11 cellular contexts compared by ENCODE assay signal in genomic region chr20:43736588-43737091, GRCh38. TPM values are rescaled to one million over a fixed set of nuclear protein-coding genes. Genes with fewer than 3 reads are reported as not detected.
DNase-seq lines count a peak whose midpoint lies in the region; ATAC-seq and TF ChIP-seq lines count a peak whose summit lies in the region.
"Had no signal": no experiment of that assay in that cellular context is flagged by ENCODE, and none has a peak within 500 bp of the region (broad histone marks: within the 10 kb centered on the region; RNA-seq: fewer than 3 reads in every experiment).

No MANE protein-coding gene starts in this region.

- H3K79me2 ChIP-seq in H9 (ENCODE audit: insufficient read depth, low read length) = no peaks in the 10 kb centered on the region

- H3T11ph ChIP-seq in H9 (ENCODE audit: low read length) = no peak overlapping the region

- no peaks in the 10 kb centered on the region for H4K20me1 ChIP-seq in H9 (ENCODE audit: control insufficient read depth, insufficient read depth, insufficient read length)

- H3K27ac ChIP-seq in H9 (ENCODE audit: insufficient read length, low read depth, low read length) (no peak overlapping the region), breast epithelium (no peak overlapping the region)
- H3K27ac ChIP-seq: testis had no signal

- no peak overlapping the region for H4K91ac ChIP-seq in H9 (ENCODE audit: insufficient read length, low read depth, low read length)

- H3K56ac ChIP-seq in H9 (ENCODE audit: insufficient read length, low read depth, low read length) = no peak overlapping the region

- no CpG with 5 or more reads among the region's 1 CpG for WGBS in H9 (ENCODE audit: extremely low coverage, insufficient read length, low lambda C conversion rate)

- no peaks in the 10 kb centered on the region for H3K9me3 Mint-ChIP-seq in T-helper 1 cell treated with Interleukin-12 subunit alpha and Interleukin-12 subunit beta and Interleukin-4 antibody, amounts not matched to agents 30 μg/mL and 1 μg/mL, for 36 hours
- no peaks in the 10 kb centered on the region for H3K9me3 Mint-ChIP-seq in natural killer cell
- no peaks in the 10 kb centered on the region for H3K9me3 Mint-ChIP-seq in H9

- ATAC-seq in HG02884 (IDR thresholded peaks at IDR 0.05; ENCODE audit: unreplicated experiment) (peak; percentile 84), natural killer cell (peak; percentile 57 to 80 (median 78))

- no peak for TF ChIP-seq POLR2A in breast epithelium (IDR thresholded peaks at IDR 0.05)

- no peak overlapping the region for H3K18ac ChIP-seq in H9 (ENCODE audit: insufficient read length, low read depth, low read length)

- H3K4me1 ChIP-seq in H9 (ENCODE audit: insufficient read depth, low read length) (no peaks in the 10 kb centered on the region; the same call in 1 of the 2 replicates), breast epithelium (no peaks in the 10 kb centered on the region)
- H3K4me1 ChIP-seq: testis had no signal

- H3K4me3 ChIP-seq in breast epithelium = no peak overlapping the region
- H3K4me3 ChIP-seq: testis had no signal

- no peak overlapping the region for H2BK5ac ChIP-seq in H9 (ENCODE audit: insufficient read length, low read length)

- H3K4me1 Mint-ChIP-seq in T-helper 1 cell treated with Interleukin-12 subunit alpha and Interleukin-12 subunit beta and Interleukin-4 antibody, amounts not matched to agents 30 μg/mL and 1 μg/mL, for 36 hours (ENCODE audit: low read depth) = peaks cover 28% of the 10 kb centered on the region
- H3K4me1 Mint-ChIP-seq in natural killer cell (peaks cover 7 to 9% of the 10 kb centered on the region in 2 donors), H9 (peaks cover 11 to 17% of the 10 kb centered on the region in 2 experiments)

- H2BK120ac ChIP-seq in H9 (ENCODE audit: low read depth, low read length, poor library complexity, severe bottlenecking) = no peak overlapping the region

- peak overlapping the region; percentile 64 for H3K27ac Mint-ChIP-seq in T-helper 1 cell treated with Interleukin-12 subunit alpha and Interleukin-12 subunit beta and Interleukin-4 antibody, amounts not matched to agents 30 μg/mL and 1 μg/mL, for 36 hours
- H3K27ac Mint-ChIP-seq in natural killer cell = peak overlapping the region in 1 of 2 donors; percentile 45
- H3K27ac Mint-ChIP-seq in H9 = peak overlapping the region in 1 of 3 experiments; percentile 25; a peak in 1 of 7 replicates

- H2AFZ ChIP-seq in H9 (ENCODE audit: low read length) = no peak overlapping the region

- intact Hi-C loops in natural killer cell (cut with micrococcal nuclease) = no loop called here
- intact Hi-C loops in breast epithelium (cut with DNase I; ENCODE audit: low total_unique reads) = loop anchor here (2.0 kb wide), 1 partner anchor 42 kb away; no protein-coding TSS in a partner anchor

- H4K8ac ChIP-seq in H9 (replicated peaks; ENCODE audit: insufficient read length, low read depth, low read length) = no peak overlapping the region

- H3K9me3 ChIP-seq in H9 (ENCODE audit: control insufficient read depth, low read depth, low read length) (no peaks in the 10 kb centered on the region), breast epithelium (no peaks in the 10 kb centered on the region)
- H3K9me3 ChIP-seq: testis had no signal

- H3K14ac ChIP-seq in H9 (ENCODE audit: insufficient read depth, low read length) = no peak overlapping the region

- no peaks in the 10 kb centered on the region for H3K27me3 ChIP-seq in H9 (ENCODE audit: insufficient read depth, low read length)
- peaks cover 0 to 3% of the 10 kb centered on the region in 2 donors for H3K27me3 ChIP-seq in breast epithelium
- H3K27me3 ChIP-seq: testis had no signal

- no peaks in the 10 kb centered on the region for H3K36me3 Mint-ChIP-seq in T-helper 1 cell treated with Interleukin-12 subunit alpha and Interleukin-12 subunit beta and Interleukin-4 antibody, amounts not matched to agents 30 μg/mL and 1 μg/mL, for 36 hours (ENCODE audit: low read depth)
- H3K36me3 Mint-ChIP-seq in natural killer cell = no peaks in the 10 kb centered on the region
- no peaks in the 10 kb centered on the region for H3K36me3 Mint-ChIP-seq in H9 (ENCODE audit: insufficient read depth in 1 of 3, low read depth in 3 of 3)

- H3K36me3 ChIP-seq in breast epithelium = no peaks in the 10 kb centered on the region

- H3K23ac ChIP-seq in H9 (ENCODE audit: insufficient read length, low read depth, low read length) = no peak overlapping the region

- DNase-seq in NCI-H2029 (lab: John Stamatoyannopoulos, UW) (peak; percentile 43), NCI-H2029 treated with DMSO at 0.1 percent for 48 hours (lab: John Stamatoyannopoulos, UW) (no peak), natural killer cell (no peak), dedifferentiated amniotic fluid mesenchymal stem cell (ENCODE audit: extremely low spot score) (no peak), H9 (no peak), breast epithelium (ENCODE audit: low spot score in 2 of 2) (no peak)
- DNase-seq: testis had no signal

- no peak overlapping the region for H2AK5ac ChIP-seq in H9 (ENCODE audit: insufficient read length, low read length)

- no peak overlapping the region for H4K5ac ChIP-seq in H9 (ENCODE audit: insufficient read length, low read depth, low read length)

- H3K4me2 ChIP-seq in H9 (ENCODE audit: insufficient read depth, insufficient read length, low read length) = no peak overlapping the region

- no peak overlapping the region for H2BK12ac ChIP-seq in H9 (ENCODE audit: insufficient read length, low read depth, low read length)

- H3K4me3 Mint-ChIP-seq in T-helper 1 cell treated with Interleukin-12 subunit alpha and Interleukin-12 subunit beta and Interleukin-4 antibody, amounts not matched to agents 30 μg/mL and 1 μg/mL, for 36 hours = no peak overlapping the region
- no peak overlapping the region for H3K4me3 Mint-ChIP-seq in natural killer cell
- no peak overlapping the region for H3K4me3 Mint-ChIP-seq in H9

- H3K4ac ChIP-seq in H9 (ENCODE audit: low read depth, low read length) = no peak overlapping the region

- H3K79me1 ChIP-seq in H9 (ENCODE audit: insufficient read depth, low read depth, low read length, poor library complexity, severe bottlenecking) = no peaks in the 10 kb centered on the region

- no peak overlapping the region for H2BK15ac ChIP-seq in H9 (ENCODE audit: low read depth, low read length)

- H2BK20ac ChIP-seq in H9 (ENCODE audit: low read depth, low read length, poor library complexity, severe bottlenecking) = no peak overlapping the region

- H3K27me3 Mint-ChIP-seq in T-helper 1 cell treated with Interleukin-12 subunit alpha and Interleukin-12 subunit beta and Interleukin-4 antibody, amounts not matched to agents 30 μg/mL and 1 μg/mL, for 36 hours (ENCODE audit: low read depth) = no peaks in the 10 kb centered on the region
- H3K27me3 Mint-ChIP-seq in natural killer cell (ENCODE audit: low read depth in 2 of 2) (peaks cover 0 to 11% of the 10 kb centered on the region in 2 donors), H9 (ENCODE audit: low read depth) (no peaks in the 10 kb centered on the region; the same call in 1 of the 2 replicates)

- H3K23me2 ChIP-seq in H9 (ENCODE audit: insufficient read length, low read depth, low read length, poor library complexity, severe bottlenecking) = no peaks in the 10 kb centered on the region

- no peak overlapping the region for H3K9ac ChIP-seq in H9 (ENCODE audit: extremely low read depth, insufficient read length, low read length)

- TF ChIP-seq CTCF in natural killer cell (IDR thresholded peaks at IDR 0.05) (no peak), H9 (conservative IDR thresholded peaks at IDR 0.05) (no peak), breast epithelium (IDR thresholded peaks at IDR 0.05) (no peak)

RNA-seq across cellular contexts. Expression of gene GTSF1L, which starts 9.8 kb away (rescaled TPM):
- total RNA-seq in natural killer cell (not detected), H9 (2021) (not detected in 2 replicates), breast epithelium (not detected)
- total RNA-seq: fibroblast of villous mesenchyme, NCI-H460 had no signal
